In genomic region chr15:101244889-101245668, GRCh38 we compare ENCODE assay signal across 1 cellular context.
TF ChIP-seq lines count a peak whose summit lies in the region.

No MANE protein-coding gene starts in this region.

TF ChIP-seq in HEK293, 187 proteins besides CTCF, POLR2A, EP300 and RAD21:
- TF ChIP-seq EGR2 (tag by site-specific recombination; IDR thresholded peaks at IDR 0.05; ENCODE audit: low read depth) (peak; percentile 68), SCRT2 (tag by site-specific recombination; IDR thresholded peaks at IDR 0.05) (peak; percentile 53), ZNF585B (tag by site-specific recombination; IDR thresholded peaks at IDR 0.05) (no peak), ZNF488 (tag by site-specific recombination; IDR thresholded peaks at IDR 0.05) (no peak), ZFHX2 (tag by site-specific recombination; conservative IDR thresholded peaks at IDR 0.05) (peak; percentile 45; the same call in 1 of the 2 replicates), ZNF175 (tag by site-specific recombination; IDR thresholded peaks at IDR 0.05) (no peak), ZNF600 (tag by site-specific recombination; IDR thresholded peaks at IDR 0.05) (0 out of 2 replicates have a peak, but pooled peaks have one; percentile 47), ZNF202 (tag by site-specific recombination; IDR thresholded peaks at IDR 0.05; ENCODE audit: borderline replicate concordance) (no peak), ZNF518A (tag by site-specific recombination; conservative IDR thresholded peaks at IDR 0.05; ENCODE audit: low read depth) (no peak), ZNF148 (tag by site-specific recombination; IDR thresholded peaks at IDR 0.05; ENCODE audit: borderline replicate concordance) (no peak), ZNF132 (tag by site-specific recombination; IDR thresholded peaks at IDR 0.05; ENCODE audit: borderline replicate concordance) (no peak), ZEB2 (tag by site-specific recombination; IDR thresholded peaks at IDR 0.05) (no peak), ZNF169 (tag by site-specific recombination; IDR thresholded peaks at IDR 0.05) (no peak), PRDM1 (tag by site-specific recombination; IDR thresholded peaks at IDR 0.05) (no peak), HOXD13 (CRISPR knock-in tag; IDR thresholded peaks at IDR 0.05; ENCODE audit: borderline replicate concordance) (no peak), PRDM6 (tag by site-specific recombination; IDR thresholded peaks at IDR 0.05) (no peak), ZNF16 (tag by site-specific recombination; IDR thresholded peaks at IDR 0.05; ENCODE audit: low read depth) (no peak), ZNF112 (tag by site-specific recombination; IDR thresholded peaks at IDR 0.05) (no peak), ZNF521 (tag by site-specific recombination; IDR thresholded peaks at IDR 0.05) (no peak)
- TF ChIP-seq, protein P1, sequence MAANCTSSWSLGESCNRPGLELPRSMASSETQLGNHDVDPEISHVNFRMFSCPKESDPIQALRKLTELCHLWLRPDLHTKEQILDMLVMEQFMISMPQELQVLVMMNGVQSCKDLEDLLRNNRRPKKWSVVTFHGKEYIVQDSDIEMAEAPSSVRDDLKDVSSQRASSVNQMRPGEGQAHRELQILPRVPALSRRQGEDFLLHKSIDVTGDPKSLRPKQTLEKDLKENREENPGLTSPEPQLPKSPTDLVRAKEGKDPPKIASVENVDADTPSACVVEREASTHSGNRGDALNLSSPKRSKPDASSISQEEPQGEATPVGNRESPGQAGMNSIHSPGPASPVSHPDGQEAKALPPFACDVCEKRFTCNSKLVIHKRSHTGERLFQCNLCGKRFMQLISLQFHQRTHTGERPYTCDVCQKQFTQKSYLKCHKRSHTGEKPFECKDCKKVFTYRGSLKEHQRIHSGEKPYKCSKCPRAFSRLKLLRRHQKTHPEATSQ (tag by site-specific recombination; IDR thresholded peaks at IDR 0.05): no peak
